ENCODE assay signal across 31 cellular contexts in genomic region chr18:73577365-73577764, GRCh38.
DNase-seq lines count a peak whose midpoint lies in the region; ATAC-seq and TF ChIP-seq lines count a peak whose summit lies in the region.
"Had no signal": no experiment of that assay in that cellular context is flagged by ENCODE, and none has a peak within 500 bp of the region (broad histone marks: within the 10 kb centered on the region; RNA-seq: fewer than 3 reads in every experiment).

No MANE protein-coding gene starts in this region.

- DNase-seq in AG10803 (ENCODE audit: low read depth) (peak; percentile 37), RPMI7951 (ENCODE audit: low read depth) (peak; percentile 18), epithelial cell of esophagus (ENCODE audit: low read depth) (peak; percentile 32), kidney tubule cell (ENCODE audit: low spot score) (peak; percentile 33), NCI-H1930 (lab: John Stamatoyannopoulos, UW) (no peak), NCI-H1105 (lab: John Stamatoyannopoulos, UW) (no peak)
- DNase-seq in activated CD8-positive, alpha-beta memory T cell treated with anti-CD3 and anti-CD28 coated beads for 24 hours: no peak
- DNase-seq: activated CD4-positive, alpha-beta memory T cell treated with anti-CD3 and anti-CD28 coated beads for 36 hours; activated CD4-positive, alpha-beta T cell treated with anti-CD3 and anti-CD28 coated beads for 1 hour; activated CD8-positive, alpha-beta memory T cell treated with anti-CD3 and anti-CD28 coated beads, Interleukin-2, amount 50 U/mL, for 4 hours; activated naive CD4-positive, alpha-beta T cell; activated naive CD8-positive, alpha-beta T cell treated with anti-CD3 and anti-CD28 coated beads, Interleukin-2, amount 50 U/mL, for 24 hours; DMS79; effector CD4-positive, alpha-beta T cell; foreskin melanocyte; heart right ventricle; naive thymus-derived CD8-positive, alpha-beta T cell; NCI-H1417; NCI-H2029 treated with DMSO at 0.1 percent for 48 hours; NCI-H526 treated with DMSO at 0.1 percent for 48 hours; NK-92 treated with Interleukin-12 subunit alpha and Interleukin-12 subunit beta, amount 100 ng/mL, for 24 hours; occipital lobe; Right ventricle myocardium superior; sigmoid colon; stimulated activated CD4-positive, alpha-beta T cell treated with anti-CD3 and anti-CD28 coated beads, Interleukin-4, amount 100 ng/mL, for 24 hours; transverse colon had no signal

- TF ChIP-seq CTCF in AG10803 (conservative IDR thresholded peaks at IDR 0.05; ENCODE audit: low read length): no peak
- TF ChIP-seq CTCF in epithelial cell of esophagus (IDR thresholded peaks at IDR 0.05; ENCODE audit: insufficient read depth, low read depth, low read length, missing control alignments): no peak

- no peak for ATAC-seq in GM21529 (IDR thresholded peaks at IDR 0.05; ENCODE audit: unreplicated experiment)
- ATAC-seq: activated naive CD8-positive, alpha-beta T cell treated with anti-CD3 and anti-CD28 coated beads, Interleukin-2, amount 50 U/mL, for 24 hours; GM23338; heart right ventricle; naive thymus-derived CD8-positive, alpha-beta T cell had no signal

- H3K4me3 ChIP-seq in AG10803 (ENCODE audit: low read length): no peak overlapping the region
- H3K4me3 ChIP-seq in epithelial cell of esophagus (ENCODE audit: low read length): no peak overlapping the region
- H3K4me3 ChIP-seq: breast epithelium, GM23338, heart right ventricle, lung, prostate gland, sigmoid colon, transverse colon had no signal

Comparison
In these comparisons a context has a peak if more than half of its experiments do, and no peak if none do; other contexts are left out.
1. DNase-seq: peak in AG10803 (single experiment), RPMI7951 (single experiment), epithelial cell of esophagus (single experiment) and kidney tubule cell (single experiment); none in activated CD8-positive, alpha-beta memory T cell treated with anti-CD3 and anti-CD28 coated beads for 24 hours (single experiment), NCI-H1930 (0 of 2) and NCI-H1105 (single experiment).